In genomic region chr16:49000594-49000993, GRCh38 we compare ENCODE assay signal across 9 cellular contexts.
DNase-seq lines count a peak whose midpoint lies in the region; ATAC-seq and TF ChIP-seq lines count a peak whose summit lies in the region.
"Had no signal": no experiment of that assay in that cellular context is flagged by ENCODE, and none has a peak within 500 bp of the region (broad histone marks: within the 10 kb centered on the region; RNA-seq: fewer than 3 reads in every experiment).

No MANE protein-coding gene starts in this region.

- no peaks in the 10 kb centered on the region for H3K9me3 Mint-ChIP-seq in activated naive CD4-positive, alpha-beta T cell treated with anti-CD3 and anti-CD28 coated beads, Interleukin-2, amount 50 U/mL, for 72 hours

- H3K36me3 ChIP-seq in Loucy (ENCODE audit: insufficient read depth, low read length) (no peaks in the 10 kb centered on the region), osteoblast (ENCODE audit: insufficient read depth, low read length) (no peaks in the 10 kb centered on the region)

- no peak overlapping the region for H3K27ac Mint-ChIP-seq in activated naive CD4-positive, alpha-beta T cell treated with anti-CD3 and anti-CD28 coated beads, Interleukin-2, amount 50 U/mL, for 72 hours

- H3K4me3 ChIP-seq in GM12864 (ENCODE audit: low read depth, low read length), result no peak overlapping the region
- H3K4me3 ChIP-seq in Loucy (ENCODE audit: low read length, poor library complexity, severe bottlenecking), result no peak overlapping the region
- H3K4me3 ChIP-seq in choroid plexus epithelial cell (ENCODE audit: low read depth, low read length), result no peak overlapping the region
- H3K4me3 ChIP-seq in osteoblast (ENCODE audit: insufficient read depth, low read length), result no peak overlapping the region

- no peaks in the 10 kb centered on the region for H3F3A ChIP-seq in Loucy (ENCODE audit: low read depth)

- no peak for ATAC-seq in activated naive CD4-positive, alpha-beta T cell treated with anti-CD3 and anti-CD28 coated beads, Interleukin-2, amount 50 U/mL, for 72 hours

- H3K36me3 Mint-ChIP-seq in activated naive CD4-positive, alpha-beta T cell treated with anti-CD3 and anti-CD28 coated beads, Interleukin-2, amount 50 U/mL, for 72 hours, result no peaks in the 10 kb centered on the region
- H3K36me3 Mint-ChIP-seq: IgD-negative memory B cell had no signal

- no peaks in the 10 kb centered on the region for H3K9me2 ChIP-seq in Loucy (replicated peaks; ENCODE audit: low read depth, low read length)

- H3K79me2 ChIP-seq in Loucy (ENCODE audit: insufficient read depth, low read length) (no peaks in the 10 kb centered on the region), osteoblast (ENCODE audit: insufficient read depth, low read length) (no peaks in the 10 kb centered on the region)

- H3K27ac ChIP-seq in osteoblast (ENCODE audit: low read depth, low read length), result no peak overlapping the region

- H3K4me1 ChIP-seq in Loucy (ENCODE audit: insufficient read depth, low read length, poor library complexity, severe bottlenecking) (no peaks in the 10 kb centered on the region), osteoblast (ENCODE audit: insufficient read depth, low read length) (no peaks in the 10 kb centered on the region)

- H4K20me1 ChIP-seq in Loucy (ENCODE audit: insufficient read depth, low read length, poor library complexity, severe bottlenecking), result no peaks in the 10 kb centered on the region
- H4K20me1 ChIP-seq in osteoblast (ENCODE audit: insufficient read depth, low read length), result no peaks in the 10 kb centered on the region

- H2AFZ ChIP-seq in Loucy (ENCODE audit: low read length) (no peak overlapping the region), osteoblast (ENCODE audit: low read length) (no peak overlapping the region)

- no peaks in the 10 kb centered on the region; the same call in 1 of the 2 replicates for H3K9me3 ChIP-seq in Loucy (ENCODE audit: insufficient read depth, low read depth, low read length)
- no peaks in the 10 kb centered on the region for H3K9me3 ChIP-seq in osteoblast (ENCODE audit: low read depth, low read length)

- no peak overlapping the region for H3K4me2 ChIP-seq in Loucy (ENCODE audit: low read depth, low read length, poor library complexity, severe bottlenecking)
- H3K4me2 ChIP-seq in osteoblast (ENCODE audit: insufficient read depth, low read length), result no peak overlapping the region

- no peak for DNase-seq in GM12864 (ENCODE audit: low read depth)
- DNase-seq in choroid plexus epithelial cell (ENCODE audit: low read depth), result no peak
- DNase-seq in osteoblast (ENCODE audit: insufficient read length, low spot score, missing footprints), result no peak
- no peak for DNase-seq in EL
- DNase-seq in medulla oblongata (ENCODE audit: extremely low spot score), result no peak
- DNase-seq in activated naive CD4-positive, alpha-beta T cell treated with anti-CD3 and anti-CD28 coated beads, Interleukin-2, amount 50 U/mL, for 72 hours (ENCODE audit: low spot score in 2 of 2), result no peak
- DNase-seq: activated T-cell treated with anti-CD3 and anti-CD28 coated beads for 4 hours had no signal

- no peak overlapping the region for H3K9ac ChIP-seq in Loucy (ENCODE audit: low read depth, low read length, poor library complexity, severe bottlenecking)

- H3K27me3 ChIP-seq in Loucy (ENCODE audit: insufficient read depth, low read length, poor library complexity, severe bottlenecking) (no peaks in the 10 kb centered on the region), osteoblast (ENCODE audit: insufficient read depth, low read length) (no peaks in the 10 kb centered on the region)

- TF ChIP-seq CTCF in GM12864 (IDR thresholded peaks at IDR 0.05; ENCODE audit: low read depth, low read length, missing control alignments) (peak; percentile 67), Loucy (conservative IDR thresholded peaks at IDR 0.05; ENCODE audit: low read length) (peak; percentile 68), choroid plexus epithelial cell (conservative IDR thresholded peaks at IDR 0.05; ENCODE audit: low read depth, low read length) (peak; percentile 27), osteoblast (IDR thresholded peaks at IDR 0.05; ENCODE audit: extremely low read depth, low read depth, low read length) (peak; percentile 25)
